ENCODE assay signal across 29 cellular contexts in genomic region chr15:53903129-53903528, GRCh38.
A peak's percentile ranks its signal among the peaks of the same experiment; 100 is the strongest.
DNase-seq lines count a peak whose midpoint lies in the region; TF ChIP-seq lines count a peak whose summit lies in the region.
"Had no signal": no experiment of that assay in that cellular context is flagged by ENCODE, and none has a peak within 500 bp of the region (broad histone marks: within the 10 kb centered on the region; RNA-seq: fewer than 3 reads in every experiment).

No MANE protein-coding gene starts in this region.

- H3K36me3 ChIP-seq in neural cell (ENCODE audit: insufficient read depth, low read length) (no peaks in the 10 kb centered on the region), right atrium auricular region (no peaks in the 10 kb centered on the region)
- no peaks in the 10 kb centered on the region for H3K36me3 ChIP-seq in effector memory CD4-positive, alpha-beta T cell (ENCODE audit: control insufficient read depth, insufficient read depth, low read length)
- H3K36me3 ChIP-seq: BE2C; BLaER1; BLaER1 treated with 17β-estradiol and CSF1 and Interleukin-3, amounts not matched to agents 10 nM and 100 nM had no signal

- H3K9ac ChIP-seq in neural cell (ENCODE audit: low read length): no peak overlapping the region
- H3K9ac ChIP-seq: BLaER1; BLaER1 treated with 17β-estradiol and CSF1 and Interleukin-3, amounts not matched to agents 10 nM and 100 nM had no signal

- H4K20me1 ChIP-seq in neural cell (ENCODE audit: insufficient read depth): no peaks in the 10 kb centered on the region
- H4K20me1 ChIP-seq: BLaER1; BLaER1 treated with 17β-estradiol and CSF1 and Interleukin-3, amounts not matched to agents 10 nM and 100 nM had no signal

- H3K27me3 ChIP-seq in neural cell (ENCODE audit: insufficient read depth, low read depth, low read length) (no peaks in the 10 kb centered on the region), right atrium auricular region (no peaks in the 10 kb centered on the region)
- no peaks in the 10 kb centered on the region for H3K27me3 ChIP-seq in effector memory CD4-positive, alpha-beta T cell (replicated peaks; ENCODE audit: control insufficient read depth, insufficient read depth, low read length, poor library complexity, severe bottlenecking)
- H3K27me3 ChIP-seq: BE2C; BLaER1; BLaER1 treated with 17β-estradiol and CSF1 and Interleukin-3, amounts not matched to agents 10 nM and 100 nM had no signal

- no peak overlapping the region for H3K4me2 ChIP-seq in neural cell (ENCODE audit: low read length)
- H3K4me2 ChIP-seq: A549; BLaER1; BLaER1 treated with 17β-estradiol and CSF1 and Interleukin-3, amounts not matched to agents 10 nM and 100 nM had no signal

- TF ChIP-seq CTCF in neural cell (IDR thresholded peaks at IDR 0.05; ENCODE audit: poor library complexity, severe bottlenecking) (no peak), right atrium auricular region (IDR thresholded peaks at IDR 0.05) (no peak)

- no peak for TF ChIP-seq RAD21 in neural cell (conservative IDR thresholded peaks at IDR 0.05)

- no peaks in the 10 kb centered on the region for H3F3A ChIP-seq in neural cell (ENCODE audit: insufficient read depth, low read length, poor library complexity, severe bottlenecking)

- H3K4me3 ChIP-seq in neural cell (ENCODE audit: low read length) (no peak overlapping the region), right atrium auricular region (no peak overlapping the region)
- H3K4me3 ChIP-seq in effector memory CD4-positive, alpha-beta T cell (ENCODE audit: insufficient read depth, low read depth, low read length, poor library complexity, severe bottlenecking): no peak overlapping the region
- H3K4me3 ChIP-seq: A549; BLaER1; BLaER1 treated with 17β-estradiol and CSF1 and Interleukin-3, amounts not matched to agents 10 nM and 100 nM had no signal

- H3K79me2 ChIP-seq in neural cell (replicated peaks; ENCODE audit: insufficient read depth, low read length): no peaks in the 10 kb centered on the region

- no peaks in the 10 kb centered on the region for H3K9me3 ChIP-seq in neural cell (ENCODE audit: low read length)
- no peaks in the 10 kb centered on the region for H3K9me3 ChIP-seq in effector memory CD4-positive, alpha-beta T cell (ENCODE audit: control insufficient read depth, low read length)
- no peaks in the 10 kb centered on the region for H3K9me3 ChIP-seq in right atrium auricular region
- H3K9me3 ChIP-seq: A549; BE2C; BLaER1; BLaER1 treated with 17β-estradiol and CSF1 and Interleukin-3, amounts not matched to agents 10 nM and 100 nM; Caco-2 had no signal

- peak; percentile 74 for TF ChIP-seq EP300 in neural cell (conservative IDR thresholded peaks at IDR 0.05; ENCODE audit: poor library complexity, severe bottlenecking)

- H3K27ac ChIP-seq in neural cell (ENCODE audit: low read length): no peak overlapping the region
- H3K27ac ChIP-seq in effector memory CD4-positive, alpha-beta T cell (ENCODE audit: insufficient read depth, low read length, poor library complexity, severe bottlenecking): no peak overlapping the region
- H3K27ac ChIP-seq in right atrium auricular region: no peak overlapping the region
- H3K27ac ChIP-seq: 22Rv1; A549; BLaER1; BLaER1 treated with 17β-estradiol and CSF1 and Interleukin-3, amounts not matched to agents 10 nM and 100 nM; C4-2B had no signal

- H3K9me2 ChIP-seq in neural cell (ENCODE audit: insufficient read depth, low read length): no peaks in the 10 kb centered on the region

- no peaks in the 10 kb centered on the region for H3K4me1 ChIP-seq in effector memory CD4-positive, alpha-beta T cell (ENCODE audit: control insufficient read depth, insufficient read depth, low read length, poor library complexity, severe bottlenecking)
- no peaks in the 10 kb centered on the region for H3K4me1 ChIP-seq in right atrium auricular region
- H3K4me1 ChIP-seq: A549; BE2C; BLaER1; BLaER1 treated with 17β-estradiol and CSF1 and Interleukin-3, amounts not matched to agents 10 nM and 100 nM; Caco-2 had no signal

- H2AFZ ChIP-seq in neural cell (ENCODE audit: low read depth, low read length): no peak overlapping the region

- DNase-seq in retina: peak; percentile 30
- DNase-seq in effector memory CD4-positive, alpha-beta T cell: no peak
- DNase-seq in right atrium auricular region (ENCODE audit: low spot score): no peak
- DNase-seq: 8988T; ACHN; AML-193; BE2C; C1 segment of cervical spinal cord; Caco-2; Calu3; CD4-positive, alpha-beta memory T cell; CD4-positive, alpha-beta T cell; CD4-positive, CD25-positive, alpha-beta regulatory T cell; CD8-positive, alpha-beta memory T cell; CD8-positive, alpha-beta T cell; COR-L47; DMS 273 treated with DMSO at 0.1 percent for 48 hours; DMS153; DMS53; DMS79; DMS79 treated with DMSO at 0.1 percent for 48 hours; DND-41; EL had no signal

TF ChIP-seq in neural cell, 6 proteins besides CTCF, POLR2A, EP300 and RAD21:
- peak; percentile 71 for TF ChIP-seq POLR2AphosphoS5 (IDR thresholded peaks at IDR 0.05)
- TF ChIP-seq TAF1 (IDR thresholded peaks at IDR 0.05; ENCODE audit: low read depth): no peak
